ENCODE assay signal across 19 cellular contexts in genomic region chr4:153122855-153123254, GRCh38.
DNase-seq lines count a peak whose midpoint lies in the region; ATAC-seq and TF ChIP-seq lines count a peak whose summit lies in the region.
"Had no signal": no experiment of that assay in that cellular context is flagged by ENCODE, and none has a peak within 500 bp of the region (broad histone marks: within the 10 kb centered on the region; RNA-seq: fewer than 3 reads in every experiment).

No MANE protein-coding gene starts in this region.

- no peak overlapping the region for H3K4me3 ChIP-seq in MM.1S (ENCODE audit: low read length)
- H3K4me3 ChIP-seq: GM12878, PC-9 had no signal

- H3K4me3 Mint-ChIP-seq in stimulated activated naive CD8-positive, alpha-beta T cell treated with anti-CD3 and anti-CD28 coated beads, Interleukin-15, amount 100 ng/mL, for 72 hours, result no peak overlapping the region
- H3K4me3 Mint-ChIP-seq in activated naive CD8-positive, alpha-beta T cell treated with anti-CD3 and anti-CD28 coated beads, Interleukin-2, amount 50 U/mL, for 24 hours, result no peak overlapping the region
- H3K4me3 Mint-ChIP-seq: B cell; CD4-positive, CD25-positive, alpha-beta regulatory T cell had no signal

- no peaks in the 10 kb centered on the region for H3K79me2 ChIP-seq in MM.1S (ENCODE audit: low read length)

- no peaks in the 10 kb centered on the region for H3K36me3 ChIP-seq in MM.1S (replicated peaks; ENCODE audit: insufficient read depth, low read length)

- H3K27ac ChIP-seq in MM.1S (ENCODE audit: low read length), result no peak overlapping the region
- H3K27ac ChIP-seq: 22Rv1, PC-9 had no signal

- H3K27me3 Mint-ChIP-seq in stimulated activated naive CD8-positive, alpha-beta T cell treated with anti-CD3 and anti-CD28 coated beads, Interleukin-15, amount 100 ng/mL, for 72 hours, result peaks cover 11% of the 10 kb centered on the region
- no peaks in the 10 kb centered on the region for H3K27me3 Mint-ChIP-seq in activated naive CD8-positive, alpha-beta T cell treated with anti-CD3 and anti-CD28 coated beads, Interleukin-2, amount 50 U/mL, for 24 hours
- H3K27me3 Mint-ChIP-seq: B cell; CD4-positive, CD25-positive, alpha-beta regulatory T cell had no signal

- H3F3A ChIP-seq in MM.1S (ENCODE audit: insufficient read depth, low read length), result no peaks in the 10 kb centered on the region

- peaks cover 12% of the 10 kb centered on the region for H3K4me1 Mint-ChIP-seq in stimulated activated naive CD8-positive, alpha-beta T cell treated with anti-CD3 and anti-CD28 coated beads, Interleukin-15, amount 100 ng/mL, for 72 hours
- H3K4me1 Mint-ChIP-seq in activated naive CD8-positive, alpha-beta T cell treated with anti-CD3 and anti-CD28 coated beads, Interleukin-2, amount 50 U/mL, for 24 hours, result peaks cover 10% of the 10 kb centered on the region

- no peaks in the 10 kb centered on the region for H3K9me2 ChIP-seq in MM.1S (replicated peaks; ENCODE audit: insufficient read depth, low read length)

- 0 out of 2 replicates have a peak, but pooled peaks cover 4% of the 10 kb centered on the region for H3K4me1 ChIP-seq in MM.1S (ENCODE audit: low read length)

- no peak overlapping the region for H2AFZ ChIP-seq in MM.1S (ENCODE audit: low read length)
- H2AFZ ChIP-seq: PC-9 had no signal

- H3K9me3 Mint-ChIP-seq in stimulated activated naive CD8-positive, alpha-beta T cell treated with anti-CD3 and anti-CD28 coated beads, Interleukin-15, amount 100 ng/mL, for 72 hours, result no peaks in the 10 kb centered on the region
- H3K9me3 Mint-ChIP-seq in activated naive CD8-positive, alpha-beta T cell treated with anti-CD3 and anti-CD28 coated beads, Interleukin-2, amount 50 U/mL, for 24 hours, result no peaks in the 10 kb centered on the region
- H3K9me3 Mint-ChIP-seq: CD4-positive, CD25-positive, alpha-beta regulatory T cell had no signal

- ATAC-seq in stimulated activated naive CD8-positive, alpha-beta T cell treated with anti-CD3 and anti-CD28 coated beads, Interleukin-15, amount 100 ng/mL, for 72 hours, result peak; percentile 31
- no peak for ATAC-seq in stimulated activated naive CD8-positive, alpha-beta T cell treated with anti-CD3 and anti-CD28 coated beads, Interleukin-15, Interleukin-2, amounts not matched to agents 100 U/mL and 50 U/mL, for 24 hours
- ATAC-seq in activated naive CD8-positive, alpha-beta T cell treated with anti-CD3 and anti-CD28 coated beads, Interleukin-2, amount 50 U/mL, for 24 hours, result no peak
- ATAC-seq in GM21423 (IDR thresholded peaks at IDR 0.05; ENCODE audit: unreplicated experiment), result no peak
- ATAC-seq: GM12878 had no signal

- H3K9me3 ChIP-seq in MM.1S (replicated peaks; ENCODE audit: insufficient read depth, low read length), result no peaks in the 10 kb centered on the region

- no peak overlapping the region for H3K27ac Mint-ChIP-seq in stimulated activated naive CD8-positive, alpha-beta T cell treated with anti-CD3 and anti-CD28 coated beads, Interleukin-15, amount 100 ng/mL, for 72 hours
- H3K27ac Mint-ChIP-seq in activated naive CD8-positive, alpha-beta T cell treated with anti-CD3 and anti-CD28 coated beads, Interleukin-2, amount 50 U/mL, for 24 hours, result no peak overlapping the region
- H3K27ac Mint-ChIP-seq: B cell had no signal

- H3K27me3 ChIP-seq in MM.1S (replicated peaks; ENCODE audit: insufficient read depth, low read length), result no peaks in the 10 kb centered on the region

- H3K9ac ChIP-seq in MM.1S (ENCODE audit: low read length), result no peak overlapping the region

- no peak overlapping the region for H3K4me2 ChIP-seq in MM.1S (ENCODE audit: low read depth, low read length)
- H3K4me2 ChIP-seq: PC-9 had no signal

- no peaks in the 10 kb centered on the region for H4K20me1 ChIP-seq in MM.1S (ENCODE audit: insufficient read depth, low read length)

- no peak for TF ChIP-seq CTCF in MM.1S (IDR thresholded peaks at IDR 0.05; ENCODE audit: low read length)

- H3K36me3 Mint-ChIP-seq in activated naive CD8-positive, alpha-beta T cell treated with anti-CD3 and anti-CD28 coated beads, Interleukin-2, amount 50 U/mL, for 24 hours (ENCODE audit: low read depth), result no peaks in the 10 kb centered on the region
- H3K36me3 Mint-ChIP-seq: CD4-positive, CD25-positive, alpha-beta regulatory T cell had no signal

- DNase-seq in DMS53 (lab: John Stamatoyannopoulos, UW), result peak; percentile 49
- DNase-seq in DMS53 treated with DMSO at 0.1 percent for 48 hours (lab: John Stamatoyannopoulos, UW; ENCODE audit: unreplicated experiment), result no peak
- DNase-seq in stimulated activated naive CD8-positive, alpha-beta T cell treated with anti-CD3 and anti-CD28 coated beads, Interleukin-15, amount 100 ng/mL, for 72 hours, result no peak
- DNase-seq in stimulated activated naive CD8-positive, alpha-beta T cell treated with anti-CD3 and anti-CD28 coated beads, Interleukin-15, Interleukin-2, amounts not matched to agents 100 U/mL and 50 U/mL, for 24 hours, result no peak
- peak; percentile 60 for DNase-seq in cerebellar cortex (ENCODE audit: low spot score)
- no peak for DNase-seq in activated naive CD8-positive, alpha-beta T cell treated with anti-CD3 and anti-CD28 coated beads, Interleukin-2, amount 50 U/mL, for 24 hours
- no peak for DNase-seq in MM.1S
- DNase-seq: CD4-positive, CD25-positive, alpha-beta regulatory T cell; DMS79 treated with DMSO at 0.1 percent for 48 hours; GDM1; KG1; NCI-H146; NCI-H2107; NCI-H774; PC-9 had no signal

Comparison
In these comparisons a context has a peak if more than half of its experiments do, and no peak if none do; other contexts are left out.
1. DNase-seq: peak in DMS53 (single experiment) and cerebellar cortex (single experiment); none in DMS53 treated with DMSO at 0.1 percent for 48 hours (single experiment), stimulated activated naive CD8-positive, alpha-beta T cell treated with anti-CD3 and anti-CD28 coated beads, Interleukin-15, amount 100 ng/mL, for 72 hours (0 of 2), stimulated activated naive CD8-positive, alpha-beta T cell treated with anti-CD3 and anti-CD28 coated beads, Interleukin-15, Interleukin-2, amounts not matched to agents 100 U/mL and 50 U/mL, for 24 hours (single experiment), activated naive CD8-positive, alpha-beta T cell treated with anti-CD3 and anti-CD28 coated beads, Interleukin-2, amount 50 U/mL, for 24 hours (single experiment) and MM.1S (single experiment).